In genomic region chr20:24084281-24084680, GRCh38 we compare ENCODE assay signal across 21 cellular contexts.
DNase-seq lines count a peak whose midpoint lies in the region; FAIRE-seq and TF ChIP-seq lines count a peak whose summit lies in the region.
"Had no signal": no experiment of that assay in that cellular context is flagged by ENCODE, and none has a peak within 500 bp of the region (broad histone marks: within the 10 kb centered on the region; RNA-seq: fewer than 3 reads in every experiment).

No MANE protein-coding gene starts in this region.

- H3K27ac ChIP-seq in H1 (ENCODE audit: low read depth, low read length) = no peak overlapping the region
- peak overlapping the region in 2 of 3 donors; percentile 49 to 54 for H3K27ac ChIP-seq in thyroid gland
- H3K27ac ChIP-seq in breast epithelium = no peak overlapping the region
- H3K27ac ChIP-seq: BLaER1 had no signal

- no peak overlapping the region for H2BK5ac ChIP-seq in H1 (ENCODE audit: low read depth, low read length)

- H3K9me3 ChIP-seq in H1 (ENCODE audit: insufficient read depth in 2 of 2, low read depth in 1 of 2, low read length in 1 of 2) = no peaks in the 10 kb centered on the region
- no peaks in the 10 kb centered on the region for H3K9me3 ChIP-seq in thyroid gland
- H3K9me3 ChIP-seq in breast epithelium = no peaks in the 10 kb centered on the region
- H3K9me3 ChIP-seq: BE2C, BLaER1 had no signal

- 87% methylated on average over 3 of the region's 3 CpGs; no CpG with 5 or more reads in 1 of the 2 experiments for WGBS in H1 (ENCODE audit: extremely low coverage in 1 of 2, insufficient coverage in 1 of 2, insufficient read length in 1 of 2, insufficient replicate concordance in 2 of 2, low coverage in 1 of 2, low lambda C conversion rate in 2 of 2, missing lambda C conversion rate in 1 of 2), 2 experiments
- 28 to 33% methylated on average over 3 of the region's 3 CpGs for WGBS in thyroid gland, 2 donors

- no peak overlapping the region for H3K4ac ChIP-seq in H1 (replicated peaks; ENCODE audit: insufficient read length, low read depth, low read length)

- H3K23me2 ChIP-seq in H1 (ENCODE audit: low read depth, low read length) = no peaks in the 10 kb centered on the region

- no peaks in the 10 kb centered on the region for H3K36me3 ChIP-seq in bronchial epithelial cell (ENCODE audit: control insufficient read depth, insufficient read depth, low read length)
- H3K36me3 ChIP-seq in H1 (ENCODE audit: control insufficient read depth in 2 of 4, insufficient read depth in 4 of 4, low read length in 3 of 4) = no peaks in the 10 kb centered on the region
- no peaks in the 10 kb centered on the region for H3K36me3 ChIP-seq in thyroid gland
- no peaks in the 10 kb centered on the region for H3K36me3 ChIP-seq in breast epithelium
- H3K36me3 ChIP-seq: BE2C, BLaER1 had no signal

- H2AK5ac ChIP-seq in H1 (ENCODE audit: low read depth, low read length) = no peak overlapping the region

- H2AFZ ChIP-seq in H1 (ENCODE audit: low read length) = no peak overlapping the region

- no peak for TF ChIP-seq POLR2A in H1 (IDR thresholded peaks at IDR 0.05; ENCODE audit: control extremely low read depth in 1 of 2, low read depth in 2 of 2, low read length in 2 of 2)
- no peak for TF ChIP-seq POLR2A in thyroid gland (IDR thresholded peaks at IDR 0.05)
- TF ChIP-seq POLR2A in breast epithelium (IDR thresholded peaks at IDR 0.05) = no peak

- H3K4me3 ChIP-seq in bronchial epithelial cell (ENCODE audit: low read depth, low read length) = no peak overlapping the region
- no peak overlapping the region for H3K4me3 ChIP-seq in H1 (ENCODE audit: extremely low read depth in 1 of 4, insufficient read depth in 2 of 4, low read depth in 3 of 4, low read length in 4 of 4)
- H3K4me3 ChIP-seq in thyroid gland (replicated peaks in 1 of 3) = no peak overlapping the region
- H3K4me3 ChIP-seq in breast epithelium = no peak overlapping the region
- H3K4me3 ChIP-seq: BLaER1 had no signal

- POLR2A ChIA-PET in H1 (lab: Charles Lee; ENCODE audit: partially characterized antibody) = no interaction called here

- CTCF ChIA-PET in H1 (lab: Charles Lee; ENCODE audit: partially characterized antibody) = interaction anchor here (1.2 kb wide), 1 partner anchor 195 kb away, joined by 3 read pairs; no protein-coding TSS in a partner anchor

- H2BK20ac ChIP-seq in H1 (ENCODE audit: low read length) = no peak overlapping the region

- H3K79me2 ChIP-seq in H1 (ENCODE audit: control insufficient read depth in 1 of 2, insufficient read depth in 2 of 2, low read length in 2 of 2) = no peaks in the 10 kb centered on the region

- H3K23ac ChIP-seq in H1 (ENCODE audit: insufficient read length) = no peak overlapping the region

- no peak overlapping the region for H2BK120ac ChIP-seq in H1 (replicated peaks; ENCODE audit: low read depth, low read length)

- H3K4me2 ChIP-seq in H1 (ENCODE audit: insufficient read depth in 1 of 2, low read depth in 2 of 2, low read length in 2 of 2) = no peak overlapping the region
- H3K4me2 ChIP-seq: BLaER1 had no signal

- DNase-seq in bronchial epithelial cell (ENCODE audit: low read depth) = no peak
- DNase-seq in H1 (ENCODE audit: low read depth in 1 of 2, low spot score in 2 of 2) = no peak
- peak; percentile 56 to 66 for DNase-seq in thyroid gland
- DNase-seq in breast epithelium (ENCODE audit: low spot score in 2 of 2) = no peak
- no peak for DNase-seq in DMS114 treated with DMSO at 0.1 percent for 48 hours (lab: John Stamatoyannopoulos, UW; ENCODE audit: unreplicated experiment)
- DNase-seq: 8988T; ACHN; BE2C; C1 segment of cervical spinal cord; CD4-positive, alpha-beta memory T cell; CD4-positive, CD25-positive, alpha-beta regulatory T cell; CD8-positive, alpha-beta memory T cell; COR-L47; DMS 273 treated with DMSO at 0.1 percent for 48 hours; DMS79 treated with DMSO at 0.1 percent for 48 hours; GF-D8 had no signal

- H3K4me1 ChIP-seq in H1 (replicated peaks in 1 of 4; ENCODE audit: control insufficient read depth in 3 of 4, insufficient read depth in 4 of 4, low read length in 3 of 4) (no peaks in the 10 kb centered on the region), thyroid gland (peaks cover 11 to 20% of the 10 kb centered on the region in 2 donors), breast epithelium (no peaks in the 10 kb centered on the region)
- H3K4me1 ChIP-seq: BE2C had no signal

- intact Hi-C loops in thyroid gland (cut with DNase I) = no loop called here
- intact Hi-C loops in breast epithelium (cut with DNase I; ENCODE audit: low total_unique reads) = no loop called here

- no peak for TF ChIP-seq EP300 in H1 (IDR thresholded peaks at IDR 0.05; ENCODE audit: borderline replicate concordance in 1 of 2, low read depth in 2 of 2, low read length in 2 of 2)

- no peak overlapping the region; the same call in 1 of the 2 replicates for H4K8ac ChIP-seq in H1 (ENCODE audit: extremely low read depth, insufficient read depth, low read length)

- H4K91ac ChIP-seq in H1 (replicated peaks; ENCODE audit: insufficient read length, low read length) = no peak overlapping the region

- H4K20me1 ChIP-seq in H1 (replicated peaks in 1 of 2; ENCODE audit: control insufficient read depth in 1 of 2, insufficient read depth in 2 of 2, low read length in 2 of 2) = peaks cover 0 to 2% of the 10 kb centered on the region in 2 experiments
- H4K20me1 ChIP-seq: BLaER1 had no signal

- H3K56ac ChIP-seq in H1 (replicated peaks; ENCODE audit: insufficient read length, low read depth, low read length) = no peak overlapping the region

- no peak overlapping the region for H2BK15ac ChIP-seq in H1 (ENCODE audit: low read length)

- FAIRE-seq in bronchial epithelial cell (lab: Jason Lieb, UNC) (peak; percentile 18), H1 (lab: Jason Lieb, UNC) (no peak)
- FAIRE-seq: A204.1, G401.6, GM12891, GM19239 had no signal

- no peak overlapping the region for H4K5ac ChIP-seq in H1 (ENCODE audit: insufficient read length, low read depth, low read length)

- H2BK12ac ChIP-seq in H1 (ENCODE audit: low read depth, low read length) = no peak overlapping the region

- no peak overlapping the region for H3K9ac ChIP-seq in H1 (replicated peaks in 1 of 4; ENCODE audit: extremely low read depth in 1 of 4, low read depth in 3 of 4, low read length in 3 of 4)
- H3K9ac ChIP-seq: BLaER1 had no signal

- H3K27me3 ChIP-seq in bronchial epithelial cell (ENCODE audit: control insufficient read depth, insufficient read depth, low read length) (no peaks in the 10 kb centered on the region), H1 (replicated peaks in 1 of 4; ENCODE audit: control insufficient read depth in 3 of 4, extremely low read depth in 1 of 4, insufficient read depth in 3 of 4, low read length in 3 of 4) (no peaks in the 10 kb centered on the region), thyroid gland (no peaks in the 10 kb centered on the region), breast epithelium (no peaks in the 10 kb centered on the region)
- H3K27me3 ChIP-seq: BE2C, BLaER1 had no signal

- H3K18ac ChIP-seq in H1 (ENCODE audit: extremely low read depth, low read length) = no peak overlapping the region

- no peaks in the 10 kb centered on the region for H3K79me1 ChIP-seq in H1 (ENCODE audit: low read depth, low read length)

- TF ChIP-seq CTCF in bronchial epithelial cell (IDR thresholded peaks at IDR 0.05; ENCODE audit: insufficient read depth, low read length, severe bottlenecking) (no peak), H1 (IDR thresholded peaks at IDR 0.05; ENCODE audit: control extremely low read depth in 1 of 3, insufficient read depth in 1 of 3, low read depth in 1 of 3, low read length in 3 of 3) (no peak), thyroid gland (IDR thresholded peaks at IDR 0.05) (no peak), breast epithelium (IDR thresholded peaks at IDR 0.05) (no peak)

- TF ChIP-seq RAD21 in H1 (IDR thresholded peaks at IDR 0.05 in 1 of 2, conservative IDR thresholded peaks at IDR 0.05 in 1 of 2; ENCODE audit: low read depth in 2 of 2, low read length in 2 of 2) = no peak

- H3K14ac ChIP-seq in H1 (ENCODE audit: insufficient read length) = no peak overlapping the region

TF ChIP-seq in H1, 55 proteins besides CTCF, POLR2A, EP300 and RAD21:
- TF ChIP-seq HDAC6 (IDR thresholded peaks at IDR 0.05; ENCODE audit: low read depth, low read length) (no peak), E2F6 (IDR thresholded peaks at IDR 0.05) (0 out of 2 replicates have a peak, but pooled peaks have one; percentile 15)

Comparison
In these comparisons a context has a peak if more than half of its experiments do, and no peak if none do; other contexts are left out.
1. DNase-seq: peak in thyroid gland (2 of 2); none in bronchial epithelial cell (single experiment), H1 (0 of 2), breast epithelium (0 of 2) and DMS114 treated with DMSO at 0.1 percent for 48 hours (single experiment).
2. H3K27ac ChIP-seq: peak in thyroid gland (2 of 3); none in H1 (single experiment) and breast epithelium (0 of 2).